In genomic region chr14:55074662-55075061, GRCh38 we compare ENCODE assay signal across 9 cellular contexts. TPM values are rescaled to one million over a fixed set of nuclear protein-coding genes. Genes with fewer than 3 reads are reported as not detected.
DNase-seq lines count a peak whose midpoint lies in the region; ATAC-seq, FAIRE-seq and TF ChIP-seq lines count a peak whose summit lies in the region.
"Had no signal": no experiment of that assay in that cellular context is flagged by ENCODE, and none has a peak within 500 bp of the region (broad histone marks: within the 10 kb centered on the region; RNA-seq: fewer than 3 reads in every experiment).

No MANE protein-coding gene starts in this region.

- no peak overlapping the region for H3K56ac ChIP-seq in H1 (replicated peaks; ENCODE audit: insufficient read length, low read depth, low read length)

- WGBS in H1 (ENCODE audit: extremely low coverage in 1 of 2, insufficient coverage in 1 of 2, insufficient read length in 1 of 2, insufficient replicate concordance in 2 of 2, low coverage in 1 of 2, low lambda C conversion rate in 2 of 2, missing lambda C conversion rate in 1 of 2), 2 experiments: 67% methylated on average over 5 of the region's 5 CpGs; no CpG with 5 or more reads in 1 of the 2 experiments
- WGBS in spleen, 5 donors: 9 to 14% (median 11%) methylated on average over 5 of the region's 5 CpGs
- WGBS in stomach, 5 donors: 16 to 23% (median 17%) methylated on average over 5 of the region's 5 CpGs

- no peak overlapping the region for H3K9ac ChIP-seq in H1 (replicated peaks in 1 of 4; ENCODE audit: extremely low read depth in 1 of 4, low read depth in 3 of 4, low read length in 3 of 4)

- H2AK5ac ChIP-seq in H1 (ENCODE audit: low read depth, low read length): no peak overlapping the region

- TF ChIP-seq CTCF in GM12865 (IDR thresholded peaks at IDR 0.05; ENCODE audit: insufficient read depth, low read depth, low read length, missing control alignments): no peak
- TF ChIP-seq CTCF in H1 (IDR thresholded peaks at IDR 0.05; ENCODE audit: control extremely low read depth in 1 of 3, insufficient read depth in 1 of 3, low read depth in 1 of 3, low read length in 3 of 3): no peak
- TF ChIP-seq CTCF in spleen (IDR thresholded peaks at IDR 0.05 in 8 of 11, conservative IDR thresholded peaks at IDR 0.05 in 3 of 11): no peak
- TF ChIP-seq CTCF in dorsolateral prefrontal cortex (IDR thresholded peaks at IDR 0.05 in 54 of 56, conservative IDR thresholded peaks at IDR 0.05 in 2 of 56; ENCODE audit: low read depth in 1 of 56, partially characterized antibody in 56 of 56): no peak
- TF ChIP-seq CTCF in stomach (IDR thresholded peaks at IDR 0.05): no peak

- no peak overlapping the region for H2BK12ac ChIP-seq in H1 (ENCODE audit: low read depth, low read length)

- H3K79me2 ChIP-seq in H1 (ENCODE audit: control insufficient read depth in 1 of 2, insufficient read depth in 2 of 2, low read length in 2 of 2): no peaks in the 10 kb centered on the region

- no peak overlapping the region for H3K27ac ChIP-seq in H1 (ENCODE audit: low read depth, low read length)
- peak overlapping the region in 3 of 8 donors; percentile 24 to 48 (median 38) for H3K27ac ChIP-seq in spleen
- H3K27ac ChIP-seq in dorsolateral prefrontal cortex: no peak overlapping the region
- peak overlapping the region in 1 of 5 donors; percentile 49 for H3K27ac ChIP-seq in stomach
- H3K27ac ChIP-seq: cardiac muscle cell had no signal

- CTCF ChIA-PET in H1 (lab: Charles Lee; ENCODE audit: partially characterized antibody): interaction anchor here (1.0 kb wide), 1 partner anchor 24 kb away, joined by 3 read pairs; no protein-coding TSS in a partner anchor

- TF ChIP-seq POLR2A in H1 (IDR thresholded peaks at IDR 0.05; ENCODE audit: control extremely low read depth in 1 of 2, low read depth in 2 of 2, low read length in 2 of 2): no peak
- TF ChIP-seq POLR2A in spleen (IDR thresholded peaks at IDR 0.05): no peak
- TF ChIP-seq POLR2A in stomach (IDR thresholded peaks at IDR 0.05): no peak

- H2BK5ac ChIP-seq in H1 (ENCODE audit: low read depth, low read length): no peak overlapping the region

- no peak for TF ChIP-seq EP300 in H1 (IDR thresholded peaks at IDR 0.05; ENCODE audit: borderline replicate concordance in 1 of 2, low read depth in 2 of 2, low read length in 2 of 2)
- no peak for TF ChIP-seq EP300 in stomach (IDR thresholded peaks at IDR 0.05)

- FAIRE-seq in H1 (lab: Jason Lieb, UNC): no peak

- H2BK20ac ChIP-seq in H1 (ENCODE audit: low read length): no peak overlapping the region

- H2BK15ac ChIP-seq in H1 (ENCODE audit: low read length): no peak overlapping the region

- H3K14ac ChIP-seq in H1 (ENCODE audit: insufficient read length): no peak overlapping the region

- H2BK120ac ChIP-seq in H1 (replicated peaks; ENCODE audit: low read depth, low read length): no peak overlapping the region

- H4K5ac ChIP-seq in H1 (ENCODE audit: insufficient read length, low read depth, low read length): no peak overlapping the region

- intact Hi-C loops in spleen (cut with DNase I; ENCODE audit: low total_unique reads): no loop called here
- intact Hi-C loops in dorsolateral prefrontal cortex (cut with DNase I): no loop called here
- intact Hi-C loops in stomach (cut with DNase I; ENCODE audit: low total_unique reads): no loop called here

- no peak overlapping the region for H3K18ac ChIP-seq in H1 (ENCODE audit: extremely low read depth, low read length)

- no peaks in the 10 kb centered on the region for H4K20me1 ChIP-seq in H1 (replicated peaks in 1 of 2; ENCODE audit: control insufficient read depth in 1 of 2, insufficient read depth in 2 of 2, low read length in 2 of 2)

- H3K4me1 ChIP-seq in H1 (replicated peaks in 1 of 4; ENCODE audit: control insufficient read depth in 3 of 4, insufficient read depth in 4 of 4, low read length in 3 of 4) (peaks cover 0 to 4% (median 1%) of the 10 kb centered on the region in 4 experiments; a peak in 4 of 7 replicates), spleen (peaks cover 10 to 58% (median 21%) of the 10 kb centered on the region in 6 donors), stomach (peaks cover 4 to 45% (median 26%) of the 10 kb centered on the region in 4 donors)

- H3K4me3 ChIP-seq in GM12865 (ENCODE audit: low read depth, low read length) (peak overlapping the region; percentile 22), H1 (ENCODE audit: extremely low read depth in 1 of 4, insufficient read depth in 2 of 4, low read depth in 3 of 4, low read length in 4 of 4) (no peak overlapping the region), spleen (peak overlapping the region in 1 of 8 donors; percentile 40), dorsolateral prefrontal cortex (no peak overlapping the region), stomach (no peak overlapping the region)
- H3K4me3 ChIP-seq: cardiac muscle cell had no signal

- POLR2A ChIA-PET in H1 (lab: Charles Lee; ENCODE audit: partially characterized antibody): no interaction called here

- no peak overlapping the region for H4K91ac ChIP-seq in H1 (replicated peaks; ENCODE audit: insufficient read length, low read length)

- H3K79me1 ChIP-seq in H1 (ENCODE audit: low read depth, low read length): no peaks in the 10 kb centered on the region

- H3K9me3 ChIP-seq in H1 (ENCODE audit: insufficient read depth in 2 of 2, low read depth in 1 of 2, low read length in 1 of 2): no peaks in the 10 kb centered on the region
- no peaks in the 10 kb centered on the region for H3K9me3 ChIP-seq in spleen
- H3K9me3 ChIP-seq in stomach: no peaks in the 10 kb centered on the region

- no peak for TF ChIP-seq RAD21 in H1 (IDR thresholded peaks at IDR 0.05 in 1 of 2, conservative IDR thresholded peaks at IDR 0.05 in 1 of 2; ENCODE audit: low read depth in 2 of 2, low read length in 2 of 2)

- DNase-seq in GM12865 (ENCODE audit: low read depth) (peak; percentile 82), M059J (ENCODE audit: low read depth) (peak; percentile 44), H1 (ENCODE audit: low read depth in 1 of 2, low spot score in 2 of 2) (peak in 1 of 2 experiments; percentile 43), cortex of kidney (lab: John Stamatoyannopoulos, UW) (no peak), spleen (no peak), dorsolateral prefrontal cortex (no peak), stomach (no peak)

- H3K36me3 ChIP-seq in H1 (ENCODE audit: control insufficient read depth in 2 of 4, insufficient read depth in 4 of 4, low read length in 3 of 4) (no peaks in the 10 kb centered on the region), spleen (no peaks in the 10 kb centered on the region), stomach (no peaks in the 10 kb centered on the region)
- H3K36me3 ChIP-seq: cardiac muscle cell had no signal

- H3K4ac ChIP-seq in H1 (replicated peaks; ENCODE audit: insufficient read length, low read depth, low read length): no peak overlapping the region

- no peak overlapping the region for H3K23ac ChIP-seq in H1 (ENCODE audit: insufficient read length)

- peak overlapping the region; percentile 42; the same call in 1 of the 2 replicates for H2AFZ ChIP-seq in H1 (ENCODE audit: low read length)

- peak; percentile 53 for ATAC-seq in GM21390 (IDR thresholded peaks at IDR 0.05; ENCODE audit: unreplicated experiment)

- no peak overlapping the region for H3K4me2 ChIP-seq in H1 (ENCODE audit: insufficient read depth in 1 of 2, low read depth in 2 of 2, low read length in 2 of 2)

- H3K27me3 ChIP-seq in H1 (replicated peaks in 1 of 4; ENCODE audit: control insufficient read depth in 3 of 4, extremely low read depth in 1 of 4, insufficient read depth in 3 of 4, low read length in 3 of 4): no peaks in the 10 kb centered on the region
- no peaks in the 10 kb centered on the region for H3K27me3 ChIP-seq in spleen (replicated peaks in 1 of 7)
- H3K27me3 ChIP-seq in dorsolateral prefrontal cortex: no peaks in the 10 kb centered on the region
- H3K27me3 ChIP-seq in stomach: no peaks in the 10 kb centered on the region
- H3K27me3 ChIP-seq: cardiac muscle cell had no signal

- H3K23me2 ChIP-seq in H1 (ENCODE audit: low read depth, low read length): no peaks in the 10 kb centered on the region; the same call in 1 of the 2 replicates

- no peak overlapping the region for H4K8ac ChIP-seq in H1 (ENCODE audit: extremely low read depth, insufficient read depth, low read length)

RNA-seq across cellular contexts. Expression of gene MAPK1IP1L, which starts 23.2 kb away (rescaled TPM):
- 168 and 201 TPM in 2 replicates for total RNA-seq in M059J (2014; rRNA removed; shearing (Covaris generic))
- total RNA-seq in H1 (2021; fragmentation: NEBNext Ultra II Directional; extraction: Animal tissue kit (Norgen Biotek cat#: 25700)): 111 and 113 TPM in 2 replicates
- polyA plus RNA-seq in H1 (2011; rRNA removed): 228 and 309 TPM in 2 replicates
- 95.1 TPM for polyA plus RNA-seq in H1 (2011; cell fraction: cytosol; rRNA removed)
- polyA plus RNA-seq in H1 (2011; cell fraction: nucleus; rRNA removed): 151 TPM
- 66.1 to 116 TPM (median 90.5 TPM) in 4 replicates for polyA plus RNA-seq in H1 (2012, experiment 1 of 2)
- 51.3 TPM for polyA plus RNA-seq in H1 (2012, experiment 2 of 2)
- polyA plus RNA-seq in H1 (2013, experiment 1 of 2): 92.2 TPM
- 91.9 TPM for polyA plus RNA-seq in H1 (2013, experiment 2 of 2)
- polyA minus RNA-seq in H1 (2011; rRNA and poly(A)+ RNA removed): 222 and 325 TPM in 2 replicates
- 217 TPM for polyA minus RNA-seq in H1 (2011; cell fraction: cytosol; rRNA and poly(A)+ RNA removed)
- polyA minus RNA-seq in H1 (2011; cell fraction: nucleus; rRNA and poly(A)+ RNA removed): 69.1 TPM
- 10 to 100 TPM; 49.8 to 72.5 (median 63.5) TPM for total RNA-seq in spleen
- polyA plus RNA-seq in spleen: 10 to 100 TPM; 20.8 to 28.9 (median 24.8) TPM
- total RNA-seq in dorsolateral prefrontal cortex: 10 to 100 TPM; 35.7 to 78.9 (median 53.0) TPM
- total RNA-seq in stomach: 10 to 100 TPM in 4 of 5 donors, 1 to 10 TPM in 1; 7.0 to 53.1 (median 29.9) TPM
- polyA plus RNA-seq in stomach: 10 to 100 TPM; 22.9 to 50.9 (median 27.2) TPM

RNA-seq across cellular contexts. Expression of gene SOCS4, which starts 47.6 kb away (rescaled TPM):
- total RNA-seq in M059J (2014; rRNA removed; shearing (Covaris generic)): 12.5 and 14.1 TPM in 2 replicates
- total RNA-seq in H1 (2021; fragmentation: NEBNext Ultra II Directional; extraction: Animal tissue kit (Norgen Biotek cat#: 25700)): 24.8 and 31.5 TPM in 2 replicates
- polyA plus RNA-seq in H1 (2011; rRNA removed): 4.2 and 5.5 TPM in 2 replicates
- polyA plus RNA-seq in H1 (2011; cell fraction: cytosol; rRNA removed): 7.8 TPM
- polyA plus RNA-seq in H1 (2011; cell fraction: nucleus; rRNA removed): 4.5 TPM
- polyA plus RNA-seq in H1 (2012, experiment 1 of 2): 10.7 to 21.8 TPM (median 15.0 TPM) in 4 replicates
- 0.67 TPM for polyA plus RNA-seq in H1 (2012, experiment 2 of 2)
- 13.0 TPM for polyA plus RNA-seq in H1 (2013, experiment 1 of 2)
- polyA plus RNA-seq in H1 (2013, experiment 2 of 2): 11.7 TPM
- 12.4 and 17.7 TPM in 2 replicates for polyA minus RNA-seq in H1 (2011; rRNA and poly(A)+ RNA removed)
- 18.7 TPM for polyA minus RNA-seq in H1 (2011; cell fraction: cytosol; rRNA and poly(A)+ RNA removed)
- polyA minus RNA-seq in H1 (2011; cell fraction: nucleus; rRNA and poly(A)+ RNA removed): 15.8 TPM
- total RNA-seq in spleen: 10 to 100 TPM; 20.0 to 26.3 (median 23.8) TPM
- polyA plus RNA-seq in spleen: 1 to 10 TPM; 6.4 to 9.3 (median 7.7) TPM
- 10 to 100 TPM; 17.2 to 44.5 (median 26.0) TPM for total RNA-seq in dorsolateral prefrontal cortex
- total RNA-seq in stomach: 10 to 100 TPM in 4 of 5 donors, 1 to 10 TPM in 1; 4.3 to 29.2 (median 18.1) TPM
- 1 to 10 TPM; 4.1 to 8.4 (median 7.1) TPM for polyA plus RNA-seq in stomach

RNA-seq across cellular contexts. Expression of gene WDHD1, which starts 47.8 kb away (rescaled TPM):
- total RNA-seq in M059J (2014; rRNA removed; shearing (Covaris generic)): 13.9 and 24.8 TPM in 2 replicates
- total RNA-seq in H1 (2021; fragmentation: NEBNext Ultra II Directional; extraction: Animal tissue kit (Norgen Biotek cat#: 25700)): 79.9 and 87.9 TPM in 2 replicates
- polyA plus RNA-seq in H1 (2011; rRNA removed) (10.5 and 17.8 TPM in 2 replicates), spleen (1 to 10 TPM; 1.4 to 2.9 (median 2.3) TPM), stomach (1 to 10 TPM in 2 of 3 donors, under 1 TPM in 1; 0.87 to 1.6 (median 1.2) TPM)
- polyA plus RNA-seq in H1 (2011; cell fraction: cytosol; rRNA removed): 29.3 TPM
- polyA plus RNA-seq in H1 (2011; cell fraction: nucleus; rRNA removed): 14.2 TPM
- 35.0 to 68.1 TPM (median 43.0 TPM) in 4 replicates for polyA plus RNA-seq in H1 (2012, experiment 1 of 2)
- 2.6 TPM for polyA plus RNA-seq in H1 (2012, experiment 2 of 2)
- 28.2 TPM for polyA plus RNA-seq in H1 (2013, experiment 1 of 2)
- polyA plus RNA-seq in H1 (2013, experiment 2 of 2): 28.7 TPM
- 83.4 and 119 TPM in 2 replicates for polyA minus RNA-seq in H1 (2011; rRNA and poly(A)+ RNA removed)
- 40.5 TPM for polyA minus RNA-seq in H1 (2011; cell fraction: cytosol; rRNA and poly(A)+ RNA removed)
- polyA minus RNA-seq in H1 (2011; cell fraction: nucleus; rRNA and poly(A)+ RNA removed): 80.2 TPM
- total RNA-seq in spleen (1 to 10 TPM; 2.8 to 6.3 (median 5.3) TPM), dorsolateral prefrontal cortex (1 to 10 TPM; 2.1 to 8.9 (median 5.0) TPM), stomach (10 to 100 TPM in 1 of 5 donors, 1 to 10 TPM in 1, under 1 TPM in 2, not detected in 1; 0.29 to 15.6 (median 4.4) TPM)

RNA-seq across cellular contexts. Expression of gene LGALS3, which starts 54.4 kb away (rescaled TPM):
- 56.2 and 80.1 TPM in 2 replicates for total RNA-seq in M059J (2014; rRNA removed; shearing (Covaris generic))
- 8.8 and 9.7 TPM in 2 replicates for total RNA-seq in H1 (2021; fragmentation: NEBNext Ultra II Directional; extraction: Animal tissue kit (Norgen Biotek cat#: 25700))
- 12.8 and 14.5 TPM in 2 replicates for polyA plus RNA-seq in H1 (2011; rRNA removed)
- polyA plus RNA-seq in H1 (2011; cell fraction: cytosol; rRNA removed): 9.1 TPM
- 8.5 TPM for polyA plus RNA-seq in H1 (2011; cell fraction: nucleus; rRNA removed)
- polyA plus RNA-seq in H1 (2012, experiment 1 of 2): 7.0 to 9.3 TPM (median 8.1 TPM) in 4 replicates
- 13.8 TPM for polyA plus RNA-seq in H1 (2012, experiment 2 of 2)
- 9.8 TPM for polyA plus RNA-seq in H1 (2013, experiment 1 of 2)
- 8.3 TPM for polyA plus RNA-seq in H1 (2013, experiment 2 of 2)
- polyA minus RNA-seq in H1 (2011; rRNA and poly(A)+ RNA removed): 2.7 and 2.9 TPM in 2 replicates
- polyA minus RNA-seq in H1 (2011; cell fraction: cytosol; rRNA and poly(A)+ RNA removed): 5.5 TPM
- 5.4 TPM for polyA minus RNA-seq in H1 (2011; cell fraction: nucleus; rRNA and poly(A)+ RNA removed)
- total RNA-seq in spleen: 10 to 100 TPM; 37.4 to 71.1 (median 48.8) TPM
- 100 to 1,000 TPM in 1 of 3 donors, 10 to 100 TPM in 2; 61.1 to 201 (median 69.1) TPM for polyA plus RNA-seq in spleen
- total RNA-seq in dorsolateral prefrontal cortex: 100 to 1,000 TPM in 4 of 120 experiments, 10 to 100 TPM in 116; 16.6 to 109 (median 36.7) TPM
- 100 to 1,000 TPM; 163 to 275 (median 222) TPM for total RNA-seq in stomach
- polyA plus RNA-seq in stomach: 100 to 1,000 TPM; 415 to 676 (median 423) TPM

Comparison
In these comparisons a context has a peak if more than half of its experiments do, and no peak if none do; other contexts are left out.
1. DNase-seq: peak in GM12865 (single experiment) and M059J (single experiment); none in cortex of kidney (single experiment), spleen (single experiment), dorsolateral prefrontal cortex (0 of 10) and stomach (single experiment).